ENCODE assay signal across 1 cellular context in the genomic region with DNA sequence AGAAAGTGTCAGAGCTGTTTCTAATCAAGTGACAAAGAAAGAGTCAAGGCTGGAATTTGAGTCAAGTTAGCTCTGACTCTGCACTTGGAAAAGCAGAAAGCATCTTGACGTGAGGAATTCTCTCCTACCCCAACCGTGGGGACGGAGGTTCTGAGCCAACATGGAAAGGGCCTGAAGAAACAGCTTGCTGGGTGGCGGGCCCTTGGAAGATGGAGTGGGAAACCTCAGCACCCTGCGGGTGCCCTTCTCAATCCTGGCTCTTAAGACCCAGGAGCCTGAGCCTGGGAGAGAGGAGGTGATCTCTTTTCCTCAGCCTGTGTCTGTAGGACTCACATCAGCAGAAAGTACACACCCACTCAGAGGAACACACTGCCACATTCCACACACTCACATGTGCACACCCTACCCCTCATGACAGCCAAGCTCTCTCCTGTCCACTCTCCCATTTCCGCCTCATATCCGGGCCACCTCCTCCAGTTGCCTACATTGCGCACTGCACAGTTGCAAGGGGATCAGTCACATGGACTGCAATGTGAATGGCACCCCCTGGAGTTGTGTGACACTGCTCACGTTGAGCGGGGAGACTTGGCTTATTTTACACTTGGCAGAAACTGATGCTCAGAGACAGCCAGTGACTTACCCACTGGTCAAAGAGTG.
A peak's percentile ranks its signal among the peaks of the same experiment; 100 is the strongest.
TF ChIP-seq lines count a peak whose summit lies in the region.

No MANE protein-coding gene starts in this region.

TF ChIP-seq in K562, 482 proteins besides CTCF, POLR2A, EP300 and RAD21:
- TF ChIP-seq, protein P1, sequence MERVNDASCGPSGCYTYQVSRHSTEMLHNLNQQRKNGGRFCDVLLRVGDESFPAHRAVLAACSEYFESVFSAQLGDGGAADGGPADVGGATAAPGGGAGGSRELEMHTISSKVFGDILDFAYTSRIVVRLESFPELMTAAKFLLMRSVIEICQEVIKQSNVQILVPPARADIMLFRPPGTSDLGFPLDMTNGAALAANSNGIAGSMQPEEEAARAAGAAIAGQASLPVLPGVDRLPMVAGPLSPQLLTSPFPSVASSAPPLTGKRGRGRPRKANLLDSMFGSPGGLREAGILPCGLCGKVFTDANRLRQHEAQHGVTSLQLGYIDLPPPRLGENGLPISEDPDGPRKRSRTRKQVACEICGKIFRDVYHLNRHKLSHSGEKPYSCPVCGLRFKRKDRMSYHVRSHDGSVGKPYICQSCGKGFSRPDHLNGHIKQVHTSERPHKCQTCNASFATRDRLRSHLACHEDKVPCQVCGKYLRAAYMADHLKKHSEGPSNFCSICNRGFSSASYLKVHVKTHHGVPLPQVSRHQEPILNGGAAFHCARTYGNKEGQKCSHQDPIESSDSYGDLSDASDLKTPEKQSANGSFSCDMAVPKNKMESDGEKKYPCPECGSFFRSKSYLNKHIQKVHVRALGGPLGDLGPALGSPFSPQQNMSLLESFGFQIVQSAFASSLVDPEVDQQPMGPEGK (CRISPR knock-in tag; IDR thresholded peaks at IDR 0.05; ENCODE audit: borderline replicate concordance) = no peak
- TF ChIP-seq, protein P2, sequence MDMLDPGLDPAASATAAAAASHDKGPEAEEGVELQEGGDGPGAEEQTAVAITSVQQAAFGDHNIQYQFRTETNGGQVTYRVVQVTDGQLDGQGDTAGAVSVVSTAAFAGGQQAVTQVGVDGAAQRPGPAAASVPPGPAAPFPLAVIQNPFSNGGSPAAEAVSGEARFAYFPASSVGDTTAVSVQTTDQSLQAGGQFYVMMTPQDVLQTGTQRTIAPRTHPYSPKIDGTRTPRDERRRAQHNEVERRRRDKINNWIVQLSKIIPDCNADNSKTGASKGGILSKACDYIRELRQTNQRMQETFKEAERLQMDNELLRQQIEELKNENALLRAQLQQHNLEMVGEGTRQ (CRISPR knock-in tag; IDR thresholded peaks at IDR 0.05) = 0 out of 2 replicates have a peak, but pooled peaks have one; percentile 29
- TF ChIP-seq, protein P3, sequence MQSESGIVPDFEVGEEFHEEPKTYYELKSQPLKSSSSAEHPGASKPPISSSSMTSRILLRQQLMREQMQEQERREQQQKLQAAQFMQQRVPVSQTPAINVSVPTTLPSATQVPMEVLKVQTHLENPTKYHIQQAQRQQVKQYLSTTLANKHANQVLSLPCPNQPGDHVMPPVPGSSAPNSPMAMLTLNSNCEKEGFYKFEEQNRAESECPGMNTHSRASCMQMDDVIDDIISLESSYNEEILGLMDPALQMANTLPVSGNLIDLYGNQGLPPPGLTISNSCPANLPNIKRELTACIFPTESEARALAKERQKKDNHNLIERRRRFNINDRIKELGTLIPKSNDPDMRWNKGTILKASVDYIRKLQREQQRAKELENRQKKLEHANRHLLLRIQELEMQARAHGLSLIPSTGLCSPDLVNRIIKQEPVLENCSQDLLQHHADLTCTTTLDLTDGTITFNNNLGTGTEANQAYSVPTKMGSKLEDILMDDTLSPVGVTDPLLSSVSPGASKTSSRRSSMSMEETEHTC (IDR thresholded peaks at IDR 0.05) = no peak
- 0 out of 2 replicates have a peak, but pooled peaks have one; percentile 19 for TF ChIP-seq SMC3 (conservative IDR thresholded peaks at IDR 0.05; ENCODE audit: insufficient read depth, low read depth, low read length)
- TF ChIP-seq PHTF2 (CRISPR knock-in tag; IDR thresholded peaks at IDR 0.05) = no peak
- no peak for TF ChIP-seq ELF1 (tag; IDR thresholded peaks at IDR 0.05)
- 0 out of 2 replicates have a peak, but pooled peaks have one; percentile 17 for TF ChIP-seq CREM (IDR thresholded peaks at IDR 0.05; ENCODE audit: low read depth)
- no peak for TF ChIP-seq CBFA2T2 (conservative IDR thresholded peaks at IDR 0.05)
